17 cellular contexts compared by ENCODE assay signal in the genomic region with DNA sequence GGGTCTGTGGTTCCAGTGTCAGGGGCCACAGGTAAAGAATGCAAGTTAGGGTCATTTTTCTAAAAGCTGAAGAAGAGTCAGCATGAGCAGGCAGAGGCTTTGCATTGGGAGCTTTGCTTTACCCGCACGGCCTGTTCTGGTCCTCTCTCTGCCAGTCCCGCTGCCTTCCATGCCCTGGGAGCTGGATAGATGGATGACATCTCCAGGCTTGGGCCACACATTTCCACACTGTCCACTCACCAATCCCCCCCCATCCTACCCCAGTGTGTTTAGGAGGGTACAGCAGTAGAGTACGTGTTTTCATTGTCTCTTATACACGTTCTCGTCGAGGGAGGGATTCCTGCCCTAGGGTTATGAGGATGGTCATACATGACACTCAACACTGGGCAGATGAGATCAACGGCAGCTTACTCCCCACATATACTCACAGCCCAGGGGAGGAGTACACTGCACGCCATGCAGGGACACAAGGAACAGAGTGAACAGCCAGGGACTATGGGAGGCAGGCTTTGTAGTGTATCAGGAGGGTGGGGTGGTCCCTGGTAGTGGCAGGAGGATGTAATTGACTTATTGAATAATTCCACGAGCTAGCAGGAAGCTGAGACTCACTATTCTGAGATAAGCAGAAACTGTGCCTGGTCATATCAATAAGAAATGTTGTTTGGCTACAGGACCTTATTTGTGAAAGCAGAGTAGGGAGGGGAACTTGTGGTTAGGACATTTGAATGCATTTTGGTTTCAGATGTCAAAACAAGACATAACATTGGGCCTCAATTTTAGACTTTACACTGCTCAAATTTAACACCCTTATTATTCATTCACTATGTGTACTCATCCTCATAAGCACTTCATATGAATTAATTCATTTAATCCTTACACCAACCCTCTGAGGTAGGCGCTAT. TPM values are rescaled to one million over a fixed set of nuclear protein-coding genes. Genes with fewer than 3 reads are reported as not detected.
DNase-seq lines count a peak whose midpoint lies in the region; ATAC-seq and TF ChIP-seq lines count a peak whose summit lies in the region.
"Had no signal": no experiment of that assay in that cellular context is flagged by ENCODE, and none has a peak within 500 bp of the region (broad histone marks: within the 10 kb centered on the region; RNA-seq: fewer than 3 reads in every experiment).

No MANE protein-coding gene starts in this region.

- DNase-seq in MM.1S (peak; percentile 40), left colon (no peak), NCI-H1694 treated with DMSO at 0.1 percent for 48 hours (lab: John Stamatoyannopoulos, UW) (no peak), GF-D8 (lab: John Stamatoyannopoulos, UW) (no peak)
- DNase-seq: activated CD8-positive, alpha-beta T cell treated with anti-CD3 and anti-CD28 coated beads, Interleukin-2, amount 10 ng/mL, durations not matched to agents 7 days and 5 days; activated gamma-delta T cell treated with Interleukin-2 at 50 U/mL for 16 hours; GM23248; KBM-7; NCI-H82; Right ventricle myocardium superior; T-helper 9 cell; uterus had no signal

- H3K27me3 ChIP-seq in MM.1S (replicated peaks; ENCODE audit: insufficient read depth, low read length), result no peaks in the 10 kb centered on the region
- H3K27me3 ChIP-seq: uterus had no signal

- no peaks in the 10 kb centered on the region for H3F3A ChIP-seq in MM.1S (ENCODE audit: insufficient read depth, low read length)

- no peaks in the 10 kb centered on the region for H3K9me2 ChIP-seq in MM.1S (replicated peaks; ENCODE audit: insufficient read depth, low read length)

- intact Hi-C loops in left colon (cut with DNase I, micrococcal nuclease), result no loop called here

- H2AFZ ChIP-seq in MM.1S (ENCODE audit: low read length), result no peak overlapping the region
- H2AFZ ChIP-seq: GM23248 had no signal

- H4K20me1 ChIP-seq in MM.1S (ENCODE audit: insufficient read depth, low read length), result no peaks in the 10 kb centered on the region

- no peaks in the 10 kb centered on the region for H3K36me3 ChIP-seq in MM.1S (replicated peaks; ENCODE audit: insufficient read depth, low read length)
- H3K36me3 ChIP-seq: uterus had no signal

- H3K9ac ChIP-seq in MM.1S (ENCODE audit: low read length), result no peak overlapping the region
- H3K9ac ChIP-seq: GM23248 had no signal

- no peak overlapping the region for H3K27ac ChIP-seq in MM.1S (ENCODE audit: low read length)
- H3K27ac ChIP-seq: GM23248, uterus had no signal

- ATAC-seq in GM18498 (IDR thresholded peaks at IDR 0.05; ENCODE audit: unreplicated experiment) (peak; percentile 88), GM19452 (IDR thresholded peaks at IDR 0.05; ENCODE audit: unreplicated experiment) (peak; percentile 59), HG02884 (IDR thresholded peaks at IDR 0.05; ENCODE audit: unreplicated experiment) (peak; percentile 74), HG03571 (IDR thresholded peaks at IDR 0.05; ENCODE audit: unreplicated experiment) (no peak), left colon (no peak)
- ATAC-seq: activated CD8-positive, alpha-beta T cell treated with anti-CD3 and anti-CD28 coated beads, Interleukin-2, amount 10 ng/mL, durations not matched to agents 7 days and 5 days had no signal

- H3K4me3 ChIP-seq in MM.1S (ENCODE audit: low read length), result no peak overlapping the region
- H3K4me3 ChIP-seq: GM23248, uterus had no signal

- no peaks in the 10 kb centered on the region for H3K79me2 ChIP-seq in MM.1S (ENCODE audit: low read length)

- H3K4me2 ChIP-seq in MM.1S (ENCODE audit: low read depth, low read length), result no peak overlapping the region

- H3K4me1 ChIP-seq in MM.1S (ENCODE audit: low read length), result peaks cover 17% of the 10 kb centered on the region
- H3K4me1 ChIP-seq: uterus had no signal

- no peaks in the 10 kb centered on the region for H3K9me3 ChIP-seq in MM.1S (replicated peaks; ENCODE audit: insufficient read depth, low read length)
- H3K9me3 ChIP-seq: uterus had no signal

- TF ChIP-seq CTCF in MM.1S (IDR thresholded peaks at IDR 0.05; ENCODE audit: low read length), result no peak

RNA-seq across cellular contexts. Expression of gene PLPP4, which starts 36.6 kb away (rescaled TPM):
- total RNA-seq in left colon, result under 1 TPM; 0.24 to 0.47 TPM
- total RNA-seq: activated CD8-positive, alpha-beta T cell treated with anti-CD3 and anti-CD28 coated beads, Interleukin-2, amount 10 ng/mL, durations not matched to agents 7 days and 5 days; progenitor cell of endocrine pancreas; Right ventricle myocardium superior had no signal

Comparison
In these comparisons a context has a peak if more than half of its experiments do, and no peak if none do; other contexts are left out.
1. ATAC-seq: peak in GM18498 (single experiment), GM19452 (single experiment) and HG02884 (single experiment); none in HG03571 (single experiment) and left colon (single experiment).